Comparison of ENCODE assay signal across 10 cellular contexts in genomic region chr7:106216517-106217088, GRCh38.
DNase-seq lines count a peak whose midpoint lies in the region; ATAC-seq and TF ChIP-seq lines count a peak whose summit lies in the region.
"Had no signal": no experiment of that assay in that cellular context is flagged by ENCODE, and none has a peak within 500 bp of the region (broad histone marks: within the 10 kb centered on the region; RNA-seq: fewer than 3 reads in every experiment).

No MANE protein-coding gene starts in this region.

- no peaks in the 10 kb centered on the region for H3K9me3 Mint-ChIP-seq in activated CD4-positive, alpha-beta memory T cell treated with anti-CD3 and anti-CD28 coated beads for 36 hours

- TF ChIP-seq POLR2A in body of pancreas (IDR thresholded peaks at IDR 0.05) (no peak), transverse colon (IDR thresholded peaks at IDR 0.05) (no peak)

- TF ChIP-seq EP300 in transverse colon (IDR thresholded peaks at IDR 0.05; ENCODE audit: low read depth), result no peak

- intact Hi-C loops in body of pancreas (cut with DNase I), result no loop called here
- intact Hi-C loops in transverse colon (cut with DNase I; ENCODE audit: low total_unique reads), result no loop called here
- intact Hi-C loops in activated CD4-positive, alpha-beta memory T cell treated with anti-CD3 and anti-CD28 coated beads for 36 hours (cut with micrococcal nuclease), result no loop called here

- in situ Hi-C loops in transverse colon (cut with MboI; ENCODE audit: low pct_ligation_motif_present in 1 of 4, low pct_unique_long_range_greater_than_20kb in 1 of 4, low sequenced_read_pairs in 3 of 4), result no loop called here

- H3K27ac Mint-ChIP-seq in activated CD4-positive, alpha-beta memory T cell treated with anti-CD3 and anti-CD28 coated beads for 36 hours, result no peak overlapping the region

- POLR2A ChIA-PET in activated CD4-positive, alpha-beta memory T cell treated with anti-CD3 and anti-CD28 coated beads for 36 hours (lab: Charles Lee), result no interaction called here

- H3K4me1 Mint-ChIP-seq in activated CD4-positive, alpha-beta memory T cell treated with anti-CD3 and anti-CD28 coated beads for 36 hours (ENCODE audit: low read depth), result no peaks in the 10 kb centered on the region
- H3K4me1 Mint-ChIP-seq: naive B cell had no signal

- peak; percentile 86 for ATAC-seq in body of pancreas

- CTCF ChIA-PET in activated CD4-positive, alpha-beta memory T cell treated with anti-CD3 and anti-CD28 coated beads for 36 hours (lab: Charles Lee), result interaction anchor here (1.6 kb wide), 1 partner anchor 39 kb away, joined by 4 read pairs; no protein-coding TSS in a partner anchor

- peaks cover 32% of the 10 kb centered on the region for H3K4me1 ChIP-seq in body of pancreas
- H3K4me1 ChIP-seq in transverse colon, result peaks cover 8 to 19% (median 8%) of the 10 kb centered on the region in 4 donors

- no peaks in the 10 kb centered on the region for H3K36me3 Mint-ChIP-seq in activated CD4-positive, alpha-beta memory T cell treated with anti-CD3 and anti-CD28 coated beads for 36 hours
- H3K36me3 Mint-ChIP-seq: naive B cell had no signal

- TF ChIP-seq CTCF in body of pancreas (IDR thresholded peaks at IDR 0.05), result no peak
- no peak for TF ChIP-seq CTCF in transverse colon (IDR thresholded peaks at IDR 0.05)

- H3K9me3 ChIP-seq in body of pancreas (no peaks in the 10 kb centered on the region), transverse colon (no peaks in the 10 kb centered on the region)

- H3K4me3 ChIP-seq in body of pancreas (no peak overlapping the region), transverse colon (no peak overlapping the region)

- DNase-seq in DMS153 (lab: John Stamatoyannopoulos, UW) (peak; percentile 34), DMS153 treated with DMSO at 0.1 percent for 48 hours (lab: John Stamatoyannopoulos, UW; ENCODE audit: unreplicated experiment) (no peak), body of pancreas (peak; percentile 41 to 77 (median 52)), kidney glomerular epithelial cell (lab: John Stamatoyannopoulos, UW) (peak; percentile 90), transverse colon (peak; percentile 28), Ammon's horn (ENCODE audit: low spot score) (no peak)
- DNase-seq in activated CD4-positive, alpha-beta T cell treated with anti-CD3 and anti-CD28 coated beads, Interleukin-2, amount 50 U/mL, for 48 hours, result no peak
- DNase-seq in activated CD4-positive, alpha-beta memory T cell treated with anti-CD3 and anti-CD28 coated beads for 36 hours, result no peak
- DNase-seq: activated CD4-positive, CD25-positive, alpha-beta regulatory T cell treated with anti-CD3 and anti-CD28 coated beads, Interleukin-2, amount 50 U/mL, for 72 hours; naive B cell had no signal

- H3K4me3 Mint-ChIP-seq in activated CD4-positive, alpha-beta memory T cell treated with anti-CD3 and anti-CD28 coated beads for 36 hours, result no peak overlapping the region
- H3K4me3 Mint-ChIP-seq: naive B cell had no signal

- H3K27me3 ChIP-seq in body of pancreas (no peaks in the 10 kb centered on the region), transverse colon (no peaks in the 10 kb centered on the region)

- peaks cover 3% of the 10 kb centered on the region for H3K27me3 Mint-ChIP-seq in activated CD4-positive, alpha-beta memory T cell treated with anti-CD3 and anti-CD28 coated beads for 36 hours

- H3K36me3 ChIP-seq in body of pancreas (replicated peaks in 1 of 2; ENCODE audit: insufficient read depth in 1 of 2, low read depth in 2 of 2) (no peaks in the 10 kb centered on the region), transverse colon (no peaks in the 10 kb centered on the region)

- 29 to 36% methylated on average over 3 of the region's 3 CpGs for WGBS in body of pancreas, 2 donors
- WGBS in transverse colon (ENCODE audit: low coverage in 1 of 2), 2 donors, result 8 to 43% methylated on average over 1 to 3 of the region's 3 CpGs

- peak overlapping the region; percentile 21 to 92 (median 80) for H3K27ac ChIP-seq in body of pancreas
- H3K27ac ChIP-seq in transverse colon, result peak overlapping the region; percentile 68 to 79 (median 76)

Comparison
In these comparisons a context has a peak if more than half of its experiments do, and no peak if none do; other contexts are left out.
1. DNase-seq: peak in DMS153 (single experiment), body of pancreas (4 of 4), kidney glomerular epithelial cell (single experiment) and transverse colon (single experiment); none in DMS153 treated with DMSO at 0.1 percent for 48 hours (single experiment), activated CD4-positive, alpha-beta T cell treated with anti-CD3 and anti-CD28 coated beads, Interleukin-2, amount 50 U/mL, for 48 hours (0 of 2), Ammon's horn (single experiment) and activated CD4-positive, alpha-beta memory T cell treated with anti-CD3 and anti-CD28 coated beads for 36 hours (single experiment).